10 cellular contexts compared by ENCODE assay signal in the genomic region with DNA sequence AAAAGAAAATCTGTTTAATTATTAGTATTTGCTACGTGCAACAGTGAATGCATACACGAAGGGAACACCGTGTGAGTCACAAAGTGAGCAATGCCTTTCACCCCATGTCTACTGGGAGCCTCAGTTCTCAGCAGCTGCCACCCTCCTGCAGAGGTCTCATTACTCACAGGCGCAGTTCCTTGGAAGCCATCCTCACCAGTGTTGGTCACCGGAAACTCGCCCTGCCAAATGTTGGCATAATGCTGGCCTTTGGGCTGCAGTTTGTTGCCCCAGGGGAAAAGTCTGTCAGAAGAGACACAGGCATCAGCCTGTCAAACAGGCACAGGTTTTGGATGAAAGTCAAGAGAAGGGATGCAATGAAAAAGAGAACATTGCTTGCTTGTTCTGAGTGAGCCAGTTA. TPM values are rescaled to one million over a fixed set of nuclear protein-coding genes. Genes with fewer than 3 reads are reported as not detected.
A peak's percentile ranks its signal among the peaks of the same experiment; 100 is the strongest.
DNase-seq lines count a peak whose midpoint lies in the region; ATAC-seq and TF ChIP-seq lines count a peak whose summit lies in the region.
"Had no signal": no experiment of that assay in that cellular context is flagged by ENCODE, and none has a peak within 500 bp of the region (broad histone marks: within the 10 kb centered on the region; RNA-seq: fewer than 3 reads in every experiment).

No MANE protein-coding gene starts in this region.

- H3K4me3 ChIP-seq in heart left ventricle (no peak overlapping the region), fibroblast of pulmonary artery (replicated peaks; ENCODE audit: low read depth, low read length) (no peak overlapping the region), subcutaneous abdominal adipose tissue (ENCODE audit: low read depth in 1 of 5, low read length in 5 of 5) (no peak overlapping the region), upper lobe of left lung (no peak overlapping the region)
- H3K4me3 ChIP-seq: testis had no signal

- H3K9me3 ChIP-seq in heart left ventricle (no peaks in the 10 kb centered on the region), subcutaneous abdominal adipose tissue (ENCODE audit: control insufficient read depth in 5 of 5, low read length in 5 of 5) (no peaks in the 10 kb centered on the region), upper lobe of left lung (no peaks in the 10 kb centered on the region)
- H3K9me3 ChIP-seq: testis had no signal

- no peak for TF ChIP-seq CTCF in heart left ventricle (IDR thresholded peaks at IDR 0.05)
- no peak for TF ChIP-seq CTCF in fibroblast of pulmonary artery (IDR thresholded peaks at IDR 0.05; ENCODE audit: low read length, missing control alignments)
- TF ChIP-seq CTCF in upper lobe of left lung (IDR thresholded peaks at IDR 0.05): no peak

- H3K27ac ChIP-seq in heart left ventricle (peak overlapping the region in 8 of 12 donors; percentile 7 to 68 (median 48)), subcutaneous abdominal adipose tissue (ENCODE audit: low read depth, low read length) (peak overlapping the region; percentile 8), upper lobe of left lung (no peak overlapping the region)
- H3K27ac ChIP-seq: testis had no signal

- no peak for TF ChIP-seq EP300 in upper lobe of left lung (IDR thresholded peaks at IDR 0.05)

- intact Hi-C loops in heart left ventricle (cut with DNase I) (no loop called here), Right ventricle myocardium inferior (cut with DNase I) (no loop called here)

- H3K27me3 ChIP-seq in heart left ventricle (no peaks in the 10 kb centered on the region), subcutaneous abdominal adipose tissue (ENCODE audit: control insufficient read depth in 5 of 5, insufficient read depth in 4 of 5, low read length in 5 of 5) (no peaks in the 10 kb centered on the region), upper lobe of left lung (no peaks in the 10 kb centered on the region)
- H3K27me3 ChIP-seq: testis had no signal

- in situ Hi-C loops in SK-MEL-5 (cut with HindIII; ENCODE audit: low pct_unique_long_range_greater_than_20kb, low sequenced_read_pairs): no loop called here

- H3K4me1 ChIP-seq in heart left ventricle: peaks cover 0 to 11% (median 3%) of the 10 kb centered on the region in 12 donors
- H3K4me1 ChIP-seq in subcutaneous abdominal adipose tissue (ENCODE audit: control insufficient read depth in 5 of 5, insufficient read depth in 5 of 5, low read length in 5 of 5): peaks cover 0 to 11% (median 0%) of the 10 kb centered on the region in 5 donors
- peaks cover 0 to 3% (median 0%) of the 10 kb centered on the region in 4 donors for H3K4me1 ChIP-seq in upper lobe of left lung
- H3K4me1 ChIP-seq: testis had no signal

- DNase-seq in heart left ventricle (peak in 1 of 5 donors; percentile 31), Right ventricle myocardium inferior (ENCODE audit: missing footprints) (no peak), SK-MEL-5 (ENCODE audit: low read depth, low spot score) (peak; percentile 94), fibroblast of pulmonary artery (ENCODE audit: low read depth) (peak; percentile 84), upper lobe of left lung (no peak)
- DNase-seq: CD4-positive, alpha-beta T cell; testis had no signal

- ATAC-seq in heart left ventricle: peak in 2 of 4 donors; percentile 36 to 46
- ATAC-seq in Right ventricle myocardium inferior: no peak
- ATAC-seq in GM18502 (IDR thresholded peaks at IDR 0.05; ENCODE audit: poor library complexity, unreplicated experiment): no peak
- ATAC-seq in GM21619 (IDR thresholded peaks at IDR 0.05; ENCODE audit: unreplicated experiment): no peak
- no peak for ATAC-seq in upper lobe of left lung (ENCODE audit: low FRiP score in 2 of 2)

- TF ChIP-seq POLR2A in heart left ventricle (IDR thresholded peaks at IDR 0.05) (no peak), upper lobe of left lung (IDR thresholded peaks at IDR 0.05) (no peak)

- no peak overlapping the region for H3K9ac ChIP-seq in subcutaneous abdominal adipose tissue (ENCODE audit: low read length in 5 of 5)

- 80 to 88% (median 83%) methylated on average over 6 of the region's 6 CpGs for WGBS in heart left ventricle, 4 donors
- WGBS in upper lobe of left lung, 2 donors: 77 to 92% methylated on average over 6 of the region's 6 CpGs

- H3K36me3 ChIP-seq in heart left ventricle (peaks cover 0 to 43% (median 12%) of the 10 kb centered on the region in 9 donors), subcutaneous abdominal adipose tissue (ENCODE audit: control insufficient read depth in 5 of 5, insufficient read depth in 5 of 5, low read length in 5 of 5) (peaks cover 9 to 36% (median 17%) of the 10 kb centered on the region in 5 donors), upper lobe of left lung (peaks cover 0 to 26% (median 9%) of the 10 kb centered on the region in 4 donors)

RNA-seq across cellular contexts. Expression of gene SUMF1, which starts 50.1 kb away (rescaled TPM):
- total RNA-seq in heart left ventricle (10 to 100 TPM in 5 of 9 donors, 1 to 10 TPM in 4; 5.8 to 21.1 (median 11.2) TPM), Right ventricle myocardium inferior (8.4 TPM), upper lobe of left lung (10 to 100 TPM; 34.5 to 63.0 (median 54.0) TPM)
- polyA plus RNA-seq in heart left ventricle: 10 to 100 TPM in 1 of 2 donors, 1 to 10 TPM in 1; 3.9 to 14.0 TPM
- 70.5 and 78.2 TPM in 2 replicates for total RNA-seq in SK-MEL-5 (2014; rRNA removed; shearing (Covaris generic))
- polyA plus RNA-seq in SK-MEL-5 (2015; cell fraction: cytosol; rRNA removed): 105 and 106 TPM in 2 replicates
- 11.5 and 16.2 TPM in 2 replicates for polyA plus RNA-seq in SK-MEL-5 (2015; cell fraction: nucleus; rRNA removed)

Comparison
In these comparisons a context has a peak if more than half of its experiments do, and no peak if none do; other contexts are left out.
1. DNase-seq: peak in SK-MEL-5 (single experiment) and fibroblast of pulmonary artery (single experiment); none in Right ventricle myocardium inferior (single experiment) and upper lobe of left lung (0 of 2).
2. H3K27ac ChIP-seq: peak in heart left ventricle (8 of 12) and subcutaneous abdominal adipose tissue (single experiment); none in upper lobe of left lung (0 of 4).